Comparison of ENCODE assay signal across 8 cellular contexts in the genomic region with DNA sequence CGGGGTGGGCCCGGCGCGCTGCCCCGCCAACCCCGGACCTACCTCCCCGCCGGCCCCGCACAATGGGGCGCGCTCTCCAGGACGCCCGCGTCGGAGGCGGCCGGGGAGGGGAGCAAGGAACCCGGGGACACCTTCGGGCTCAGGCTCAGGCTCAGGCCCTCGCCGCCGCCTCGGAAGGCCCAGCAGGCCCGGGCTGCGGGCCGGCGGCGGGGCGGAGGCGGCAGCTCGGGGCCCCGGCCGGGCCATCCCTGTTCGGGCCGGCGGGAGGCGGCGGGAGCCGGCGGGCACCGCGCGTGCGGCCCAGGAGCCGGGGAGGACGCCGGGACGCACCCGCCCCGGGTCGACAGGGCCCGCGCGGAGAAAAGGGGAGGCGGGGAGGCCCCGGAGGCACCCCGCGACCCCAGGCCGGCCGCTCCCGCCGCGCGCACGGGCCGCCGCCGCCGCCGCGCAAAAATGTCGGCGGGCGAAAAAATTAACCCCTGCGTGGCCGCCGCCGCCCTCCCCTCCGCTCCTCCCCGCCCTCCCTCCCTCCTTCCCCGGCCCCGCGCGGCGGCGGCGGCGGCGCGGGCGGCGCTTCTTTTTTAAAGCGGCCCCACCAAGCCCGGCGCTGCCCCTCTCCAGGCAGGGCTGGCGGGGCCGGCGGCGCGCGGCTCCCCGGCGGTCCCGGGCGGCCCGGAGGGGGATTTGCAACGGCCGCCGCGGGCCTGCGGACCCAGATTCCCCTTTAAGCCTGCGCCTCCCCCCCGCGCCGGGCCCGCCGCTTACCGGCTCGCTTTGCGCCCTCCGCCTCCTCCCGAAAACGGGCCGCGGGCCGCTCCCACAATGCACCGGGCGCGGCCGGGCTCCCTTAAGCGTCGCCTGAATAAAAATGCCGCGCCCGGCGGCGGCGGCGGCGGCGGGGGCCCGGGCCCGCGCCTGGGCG. TPM values are rescaled to one million over a fixed set of nuclear protein-coding genes. Genes with fewer than 3 reads are reported as not detected.
A peak's percentile ranks its signal among the peaks of the same experiment; 100 is the strongest.
DNase-seq lines count a peak whose midpoint lies in the region; ATAC-seq, FAIRE-seq and TF ChIP-seq lines count a peak whose summit lies in the region.

No MANE protein-coding gene starts in this region.

- H3K27ac ChIP-seq in 22Rv1 (peak overlapping the region; percentile 99), HepG2 (ENCODE audit: extremely low read length, insufficient read depth, low read length) (peak overlapping the region; percentile 92)

- no peak for FAIRE-seq in HepG2 (lab: Jason Lieb, UNC)

- no peak for TF ChIP-seq POLR2A in HepG2 (IDR thresholded peaks at IDR 0.05; ENCODE audit: insufficient read depth in 1 of 2, low read depth in 2 of 2, low read length in 2 of 2)

- no peak for TF ChIP-seq CTCF in 22Rv1 (IDR thresholded peaks at IDR 0.05)
- no peak for TF ChIP-seq CTCF in HepG2 (CRISPR knock-in tag; IDR thresholded peaks at IDR 0.05)

- H3K9ac ChIP-seq in HepG2 (ENCODE audit: insufficient read depth, low read depth, low read length) = peak overlapping the region; percentile 90

- peak; percentile 53 for DNase-seq in NCI-H345 treated with DMSO at 0.1 percent for 48 hours (lab: John Stamatoyannopoulos, UW; ENCODE audit: unreplicated experiment)
- DNase-seq in activated CD4-positive, alpha-beta T cell treated with anti-CD3 and anti-CD28 coated beads, Interleukin-2, amount 10 ng/mL, durations not matched to agents 7 days and 5 days = peak; percentile 78
- peak; percentile 69 for DNase-seq in dedifferentiated amniotic fluid mesenchymal stem cell (ENCODE audit: extremely low spot score)
- peak; percentile 46 for DNase-seq in HepG2 (ENCODE audit: low spot score)
- peak; percentile 63 to 71 for DNase-seq in stimulated activated CD4-positive, alpha-beta T cell treated with anti-CD3 and anti-CD28 coated beads, Interleukin-2, amount 100 ng/mL, for 48 hours

- peaks cover 63% of the 10 kb centered on the region for H3K4me1 Mint-ChIP-seq in activated CD4-positive, alpha-beta T cell treated with anti-CD3 and anti-CD28 coated beads, Interleukin-2, amount 10 ng/mL, durations not matched to agents 7 days and 5 days

- TF ChIP-seq EP300 in HepG2 (IDR thresholded peaks at IDR 0.05; ENCODE audit: low read depth in 2 of 2, low read length in 2 of 2) (no peak), HepG2 (CRISPR knock-in tag; IDR thresholded peaks at IDR 0.05; ENCODE audit: borderline replicate concordance) (no peak)

- TF ChIP-seq RAD21 in HepG2 (CRISPR knock-in tag; IDR thresholded peaks at IDR 0.05) = peak; percentile 12; the same call in 1 of the 2 replicates

- intact Hi-C loops in HepG2 (cut with micrococcal nuclease; ENCODE audit: unreplicated experiment) = loop anchor here (1.0 to 5.0 kb wide), 2 partner anchors 45 to 76 kb away; a partner anchor contains a TSS

- no peak overlapping the region for H2AFZ ChIP-seq in HepG2 (ENCODE audit: low read length)

- H3K27ac Mint-ChIP-seq in activated CD4-positive, alpha-beta T cell treated with anti-CD3 and anti-CD28 coated beads, Interleukin-2, amount 10 ng/mL, durations not matched to agents 7 days and 5 days = peak overlapping the region; percentile 91

- WGBS in HepG2 (ENCODE audit: low lambda C conversion rate) = under 1% methylated on average over 28 of the region's 145 CpGs

- no peaks in the 10 kb centered on the region for H3K9me3 Mint-ChIP-seq in activated CD4-positive, alpha-beta T cell treated with anti-CD3 and anti-CD28 coated beads, Interleukin-2, amount 10 ng/mL, durations not matched to agents 7 days and 5 days

- H3K27me3 ChIP-seq in HepG2 (ENCODE audit: control insufficient read depth in 1 of 2, insufficient read depth in 2 of 2, low read length in 2 of 2) = no peaks in the 10 kb centered on the region

- H3K4me3 Mint-ChIP-seq in activated CD4-positive, alpha-beta T cell treated with anti-CD3 and anti-CD28 coated beads, Interleukin-2, amount 10 ng/mL, durations not matched to agents 7 days and 5 days = peak overlapping the region; percentile 86

- H3K4me1 ChIP-seq in HepG2 (ENCODE audit: insufficient read depth, low read length) = peaks cover 42% of the 10 kb centered on the region

- in situ Hi-C loops in HepG2 (cut with HindIII; ENCODE audit: extremely low pct_ligation_motif_present, low pct_unique_long_range_greater_than_20kb) = no loop called here

- H3K27me3 Mint-ChIP-seq in activated CD4-positive, alpha-beta T cell treated with anti-CD3 and anti-CD28 coated beads, Interleukin-2, amount 10 ng/mL, durations not matched to agents 7 days and 5 days = no peaks in the 10 kb centered on the region

- peaks cover 39% of the 10 kb centered on the region for H3K79me2 ChIP-seq in HepG2 (ENCODE audit: insufficient read depth, low read length)

- peaks cover 0 to 12% of the 10 kb centered on the region in 2 experiments; a peak in 1 of 5 replicates for H3K36me3 ChIP-seq in HepG2 (replicated peaks in 1 of 2; ENCODE audit: control insufficient read depth in 1 of 2, insufficient read depth in 2 of 2, low read length in 2 of 2)

- CTCF ChIA-PET in activated CD4-positive, alpha-beta T cell treated with anti-CD3 and anti-CD28 coated beads, Interleukin-2, amount 10 ng/mL, durations not matched to agents 7 days and 5 days (lab: Charles Lee) = no interaction called here
- CTCF ChIA-PET in HepG2 (lab: Yijun Ruan, JAX; ENCODE audit: low intra/inter-chr PET ratio, low total read pairs) = no interaction called here

- peak overlapping the region; percentile 80 for H3K4me2 ChIP-seq in HepG2 (ENCODE audit: low read depth, low read length)

- H4K20me1 ChIP-seq in HepG2 (ENCODE audit: insufficient read depth, low read length) = no peaks in the 10 kb centered on the region

- POLR2A ChIA-PET in activated CD4-positive, alpha-beta T cell treated with anti-CD3 and anti-CD28 coated beads, Interleukin-2, amount 10 ng/mL, durations not matched to agents 7 days and 5 days (lab: Charles Lee) = no interaction called here
- POLR2A ChIA-PET in HepG2 (lab: Yijun Ruan, JAX) = no interaction called here

- peak overlapping the region; percentile 79 to 96 (median 86) for H3K4me3 ChIP-seq in HepG2 (replicated peaks in 1 of 3; ENCODE audit: insufficient read depth in 1 of 3, low read depth in 2 of 3, low read length in 3 of 3)

- peaks cover 20% of the 10 kb centered on the region for H3K36me3 Mint-ChIP-seq in activated CD4-positive, alpha-beta T cell treated with anti-CD3 and anti-CD28 coated beads, Interleukin-2, amount 10 ng/mL, durations not matched to agents 7 days and 5 days (ENCODE audit: low read depth)

- ATAC-seq in GM18517 (IDR thresholded peaks at IDR 0.05; ENCODE audit: unreplicated experiment) = peak; percentile 55
- ATAC-seq in HG03025 (IDR thresholded peaks at IDR 0.05; ENCODE audit: low FRiP score, unreplicated experiment) = peak; percentile 68
- ATAC-seq in HepG2 = peak; percentile 25

- no peaks in the 10 kb centered on the region for H3K9me3 ChIP-seq in HepG2 (ENCODE audit: low read length)

- BruUV-seq in HepG2 (replicated peaks; lab: Mats Ljungman, UMichigan) = no TSS peak

RNA-seq across cellular contexts. Expression of a gene that starts 0.6 kb away (rescaled TPM):
- 10 to 100 TPM; 74.4 to 74.9 TPM for total RNA-seq in activated CD4-positive, alpha-beta T cell treated with anti-CD3 and anti-CD28 coated beads, Interleukin-2, amount 10 ng/mL, durations not matched to agents 7 days and 5 days
- total RNA-seq in HepG2 (2016; rRNA removed; fragmentation: Illumina TruSeq; extraction: Trizol) = 61.5 and 76.0 TPM in 2 replicates
- 81.7 and 82.0 TPM in 2 replicates for total RNA-seq in HepG2 (2016; cell fraction: cytosol; rRNA removed; fragmentation: Illumina TruSeq; extraction: Trizol; ENCODE audit: low read depth)
- 64.7 and 68.6 TPM in 2 replicates for total RNA-seq in HepG2 (2016; cell fraction: insoluble cytoplasmic fraction; rRNA removed; fragmentation: Illumina TruSeq; extraction: Trizol)
- 145 and 152 TPM in 2 replicates for total RNA-seq in HepG2 (2016; cell fraction: membrane; rRNA removed; fragmentation: Illumina TruSeq; extraction: Trizol)
- 26.6 and 33.5 TPM in 2 replicates for total RNA-seq in HepG2 (2016; cell fraction: nucleus; rRNA removed; fragmentation: Illumina TruSeq; extraction: Trizol)
- polyA plus RNA-seq in HepG2 (2011; rRNA removed) = 52.3 and 57.8 TPM in 2 replicates
- polyA plus RNA-seq in HepG2 (2011; cell fraction: cytosol; rRNA removed) = 37.6 and 45.1 TPM in 2 replicates
- polyA plus RNA-seq in HepG2 (2011; cell fraction: nucleus; rRNA removed) = 19.5 and 19.9 TPM in 2 replicates
- 32.9 and 36.4 TPM in 2 replicates for polyA plus RNA-seq in HepG2 (2012)
- polyA plus RNA-seq in HepG2 (2016; cell fraction: cytosol; fragmentation: Illumina TruSeq; extraction: Trizol; ENCODE audit: low read depth) = 167 and 171 TPM in 2 replicates
- polyA plus RNA-seq in HepG2 (2016; cell fraction: insoluble cytoplasmic fraction; fragmentation: Illumina TruSeq; extraction: Trizol; ENCODE audit: low read depth) = 95.6 and 112 TPM in 2 replicates
- polyA plus RNA-seq in HepG2 (2016; cell fraction: membrane; fragmentation: Illumina TruSeq; extraction: Trizol; ENCODE audit: low read depth) = 189 and 199 TPM in 2 replicates
- polyA plus RNA-seq in HepG2 (2016; cell fraction: nucleus; fragmentation: Illumina TruSeq; extraction: Trizol; ENCODE audit: insufficient read depth, low read depth) = 67.4 and 69.2 TPM in 2 replicates
- 44.9 and 79.2 TPM in 2 replicates for polyA minus RNA-seq in HepG2 (2011; rRNA and poly(A)+ RNA removed; ENCODE audit: low replicate concordance)
- polyA minus RNA-seq in HepG2 (2011; cell fraction: cytosol; rRNA and poly(A)+ RNA removed) = 26.9 and 32.6 TPM in 2 replicates
- 18.8 and 19.8 TPM in 2 replicates for polyA minus RNA-seq in HepG2 (2011; cell fraction: nucleus; rRNA and poly(A)+ RNA removed)

RNA-seq across cellular contexts. Expression of a gene that starts 47.6 kb away (rescaled TPM):
- 10 to 100 TPM in 1 of 2 experiments, 1 to 10 TPM in 1; 9.8 to 12.0 TPM for total RNA-seq in activated CD4-positive, alpha-beta T cell treated with anti-CD3 and anti-CD28 coated beads, Interleukin-2, amount 10 ng/mL, durations not matched to agents 7 days and 5 days
- total RNA-seq in HepG2 (2016; rRNA removed; fragmentation: Illumina TruSeq; extraction: Trizol) = 34.5 and 47.9 TPM in 2 replicates
- 17.6 and 21.7 TPM in 2 replicates for total RNA-seq in HepG2 (2016; cell fraction: cytosol; rRNA removed; fragmentation: Illumina TruSeq; extraction: Trizol; ENCODE audit: low read depth)
- 36.1 and 49.8 TPM in 2 replicates for total RNA-seq in HepG2 (2016; cell fraction: insoluble cytoplasmic fraction; rRNA removed; fragmentation: Illumina TruSeq; extraction: Trizol)
- 20.3 and 22.2 TPM in 2 replicates for total RNA-seq in HepG2 (2016; cell fraction: membrane; rRNA removed; fragmentation: Illumina TruSeq; extraction: Trizol)
- total RNA-seq in HepG2 (2016; cell fraction: nucleus; rRNA removed; fragmentation: Illumina TruSeq; extraction: Trizol) = 18.4 and 18.8 TPM in 2 replicates
- 27.2 and 37.4 TPM in 2 replicates for polyA plus RNA-seq in HepG2 (2011; rRNA removed)
- polyA plus RNA-seq in HepG2 (2011; cell fraction: cytosol; rRNA removed) = 27.7 and 38.9 TPM in 2 replicates
- 12.7 and 24.3 TPM in 2 replicates for polyA plus RNA-seq in HepG2 (2011; cell fraction: nucleus; rRNA removed)
- polyA plus RNA-seq in HepG2 (2012) = 47.7 and 75.4 TPM in 2 replicates
- polyA plus RNA-seq in HepG2 (2016; cell fraction: cytosol; fragmentation: Illumina TruSeq; extraction: Trizol; ENCODE audit: low read depth) = 14.6 and 17.7 TPM in 2 replicates
- 78.2 and 81.4 TPM in 2 replicates for polyA plus RNA-seq in HepG2 (2016; cell fraction: insoluble cytoplasmic fraction; fragmentation: Illumina TruSeq; extraction: Trizol; ENCODE audit: low read depth)
- 22.5 and 25.2 TPM in 2 replicates for polyA plus RNA-seq in HepG2 (2016; cell fraction: membrane; fragmentation: Illumina TruSeq; extraction: Trizol; ENCODE audit: low read depth)
- polyA plus RNA-seq in HepG2 (2016; cell fraction: nucleus; fragmentation: Illumina TruSeq; extraction: Trizol; ENCODE audit: insufficient read depth, low read depth) = 38.1 and 38.4 TPM in 2 replicates
- polyA minus RNA-seq in HepG2 (2011; rRNA and poly(A)+ RNA removed; ENCODE audit: low replicate concordance) = 7.2 and 13.5 TPM in 2 replicates
- polyA minus RNA-seq in HepG2 (2011; cell fraction: cytosol; rRNA and poly(A)+ RNA removed) = 9.4 and 13.2 TPM in 2 replicates
- 12.2 and 17.8 TPM in 2 replicates for polyA minus RNA-seq in HepG2 (2011; cell fraction: nucleus; rRNA and poly(A)+ RNA removed)

Comparison
In these comparisons a context has a peak if more than half of its experiments do, and no peak if none do; other contexts are left out.
1. Peak in every context shown above with its lines: DNase-seq, ATAC-seq, H3K4me3 ChIP-seq and H3K27ac ChIP-seq.